8 cellular contexts compared by ENCODE assay signal in genomic region chr6:116476021-116476678, GRCh38. TPM values are rescaled to one million over a fixed set of nuclear protein-coding genes. Genes with fewer than 3 reads are reported as not detected.
DNase-seq lines count a peak whose midpoint lies in the region; ATAC-seq and TF ChIP-seq lines count a peak whose summit lies in the region.

No MANE protein-coding gene starts in this region.

- peaks cover 5% of the 10 kb centered on the region for H3K36me3 Mint-ChIP-seq in activated CD8-positive, alpha-beta T cell treated with anti-CD3 and anti-CD28 coated beads, Interleukin-2, amount 10 ng/mL, durations not matched to agents 7 days and 5 days (ENCODE audit: low read depth)

- ATAC-seq in GM19463 (IDR thresholded peaks at IDR 0.05; ENCODE audit: unreplicated experiment) (peak; percentile 100), HG03439 (IDR thresholded peaks at IDR 0.05; ENCODE audit: unreplicated experiment) (peak; percentile 100)
- peak; percentile 99 for ATAC-seq in activated CD8-positive, alpha-beta T cell treated with anti-CD3 and anti-CD28 coated beads, Interleukin-2, amount 10 ng/mL, durations not matched to agents 7 days and 5 days

- CTCF ChIA-PET in activated CD8-positive, alpha-beta T cell treated with anti-CD3 and anti-CD28 coated beads, Interleukin-2, amount 10 ng/mL, durations not matched to agents 7 days and 5 days (lab: Charles Lee): no interaction called here

- no peak overlapping the region for H3K4me3 ChIP-seq in transverse colon

- H3K9me3 ChIP-seq in transverse colon: no peaks in the 10 kb centered on the region

- H3K27ac ChIP-seq in transverse colon: peak overlapping the region in 1 of 4 donors; percentile 2

- no peaks in the 10 kb centered on the region for H3K36me3 ChIP-seq in transverse colon

- intact Hi-C loops in transverse colon (cut with DNase I; ENCODE audit: low total_unique reads): no loop called here

- in situ Hi-C loops in transverse colon (cut with MboI; ENCODE audit: low pct_ligation_motif_present in 1 of 4, low pct_unique_long_range_greater_than_20kb in 1 of 4, low sequenced_read_pairs in 3 of 4): no loop called here

- H3K27me3 Mint-ChIP-seq in activated CD8-positive, alpha-beta T cell treated with anti-CD3 and anti-CD28 coated beads, Interleukin-2, amount 10 ng/mL, durations not matched to agents 7 days and 5 days (ENCODE audit: low read depth): peaks cover 7% of the 10 kb centered on the region

- H3K4me1 Mint-ChIP-seq in activated CD8-positive, alpha-beta T cell treated with anti-CD3 and anti-CD28 coated beads, Interleukin-2, amount 10 ng/mL, durations not matched to agents 7 days and 5 days (ENCODE audit: low read depth): peaks cover 25% of the 10 kb centered on the region

- H3K9me3 Mint-ChIP-seq in activated CD8-positive, alpha-beta T cell treated with anti-CD3 and anti-CD28 coated beads, Interleukin-2, amount 10 ng/mL, durations not matched to agents 7 days and 5 days (ENCODE audit: insufficient read depth): peaks cover 5% of the 10 kb centered on the region

- no peak for TF ChIP-seq POLR2A in transverse colon (IDR thresholded peaks at IDR 0.05)

- 56 to 67% methylated on average over 4 of the region's 4 CpGs for WGBS in transverse colon (ENCODE audit: low coverage in 1 of 2), 2 donors

- DNase-seq in GDM1 (lab: John Stamatoyannopoulos, UW) (peak; percentile 63), transverse colon (peak; percentile 20), inferior parietal cortex (ENCODE audit: extremely low spot score) (no peak), iPS-NIHi7 (ENCODE audit: extremely low spot score) (no peak), midbrain (lab: John Stamatoyannopoulos, UW) (no peak)
- DNase-seq in activated CD8-positive, alpha-beta T cell treated with anti-CD3 and anti-CD28 coated beads, Interleukin-2, amount 10 ng/mL, durations not matched to agents 7 days and 5 days: peak; percentile 80

- H3K27me3 ChIP-seq in transverse colon: no peaks in the 10 kb centered on the region

- POLR2A ChIA-PET in activated CD8-positive, alpha-beta T cell treated with anti-CD3 and anti-CD28 coated beads, Interleukin-2, amount 10 ng/mL, durations not matched to agents 7 days and 5 days (lab: Charles Lee): no interaction called here

- no peak for TF ChIP-seq EP300 in transverse colon (IDR thresholded peaks at IDR 0.05; ENCODE audit: low read depth)

- H3K27ac Mint-ChIP-seq in activated CD8-positive, alpha-beta T cell treated with anti-CD3 and anti-CD28 coated beads, Interleukin-2, amount 10 ng/mL, durations not matched to agents 7 days and 5 days: peak overlapping the region; percentile 78

- peak overlapping the region; percentile 44 for H3K4me3 Mint-ChIP-seq in activated CD8-positive, alpha-beta T cell treated with anti-CD3 and anti-CD28 coated beads, Interleukin-2, amount 10 ng/mL, durations not matched to agents 7 days and 5 days

- H3K4me1 ChIP-seq in transverse colon: peaks cover 0 to 6% (median 0%) of the 10 kb centered on the region in 4 donors

- no peak for TF ChIP-seq CTCF in transverse colon (IDR thresholded peaks at IDR 0.05)

RNA-seq across cellular contexts. Expression of gene CALHM6, which starts 15.0 kb away (rescaled TPM):
- 10 to 100 TPM; 19.3 to 20.6 TPM for total RNA-seq in activated CD8-positive, alpha-beta T cell treated with anti-CD3 and anti-CD28 coated beads, Interleukin-2, amount 10 ng/mL, durations not matched to agents 7 days and 5 days
- 10 to 100 TPM in 1 of 4 donors, 1 to 10 TPM in 2, not detected in 1; 3.3 to 21.7 (median 3.3) TPM for total RNA-seq in transverse colon

RNA-seq across cellular contexts. Expression of gene CALHM5, which starts 35.3 kb away (rescaled TPM):
- not detected for total RNA-seq in activated CD8-positive, alpha-beta T cell treated with anti-CD3 and anti-CD28 coated beads, Interleukin-2, amount 10 ng/mL, durations not matched to agents 7 days and 5 days
- 1 to 10 TPM in 1 of 4 donors, under 1 TPM in 2, not detected in 1; 0.27 to 3.8 (median 0.64) TPM for total RNA-seq in transverse colon

Comparison
In these comparisons a context has a peak if more than half of its experiments do, and no peak if none do; other contexts are left out.
1. DNase-seq: peak in GDM1 (single experiment), activated CD8-positive, alpha-beta T cell treated with anti-CD3 and anti-CD28 coated beads, Interleukin-2, amount 10 ng/mL, durations not matched to agents 7 days and 5 days (single experiment) and transverse colon (single experiment); none in inferior parietal cortex (single experiment), iPS-NIHi7 (single experiment) and midbrain (single experiment).
2. Peak in every context shown above with its lines, with median percentiles within 50 percentile points of each other: ATAC-seq.